Comparison of ENCODE assay signal across 17 cellular contexts in genomic region chr7:20112646-20113045, GRCh38.
"Had no signal": no experiment of that assay in that cellular context is flagged by ENCODE, and none has a peak within 500 bp of the region (broad histone marks: within the 10 kb centered on the region; RNA-seq: fewer than 3 reads in every experiment).

No MANE protein-coding gene starts in this region.

- H3K9me3 Mint-ChIP-seq: activated CD8-positive, alpha-beta T cell treated with anti-CD3 and anti-CD28 coated beads for 36 hours; neural crest cell; stimulated activated memory B cell treated with anti-CD40 and anti-IgM and Interleukin-4, amounts not matched to agents 10 μg/mL and 1 μg/mL and 100 μg/mL, for 72 hours had no signal

- H3K27me3 ChIP-seq: cardiac muscle cell, pancreas, tibial artery, uterus had no signal

- H3K27ac ChIP-seq: cardiac muscle cell, pancreas, tibial artery, WERI-Rb-1 had no signal

- H3K4me1 Mint-ChIP-seq: T-helper 17 cell had no signal

- H3K36me3 Mint-ChIP-seq: stimulated activated memory B cell treated with anti-CD40 and anti-IgM and Interleukin-4, amounts not matched to agents 10 μg/mL and 1 μg/mL and 100 μg/mL, for 72 hours had no signal

- H3K27ac Mint-ChIP-seq: activated CD8-positive, alpha-beta T cell treated with anti-CD3 and anti-CD28 coated beads for 36 hours; stimulated activated memory B cell treated with anti-CD40 and anti-IgM and Interleukin-4, amounts not matched to agents 10 μg/mL and 1 μg/mL and 100 μg/mL, for 72 hours; T-helper 17 cell had no signal

- H3K4me1 ChIP-seq: pancreas, uterus had no signal

- DNase-seq: activated CD4-positive, alpha-beta T cell treated with anti-CD3 and anti-CD28 coated beads for 48 hours; activated CD8-positive, alpha-beta T cell treated with anti-CD3 and anti-CD28 coated beads for 36 hours; activated effector memory CD4-positive, alpha-beta T cell treated with Interleukin-2 at 50 U/mL for 16 hours; activated naive CD4-positive, alpha-beta T cell treated with anti-CD3 and anti-CD28 coated beads, Interleukin-2, amount 50 U/mL, for 16 hours; activated T-cell treated with anti-CD3 and anti-CD28 coated beads, Interleukin-2, amount 50 U/mL, for 4 hours; dorsolateral prefrontal cortex; hypothalamus; kidney glomerular epithelial cell; pancreas; stimulated activated CD4-positive, alpha-beta T cell treated with anti-CD3 and anti-CD28 coated beads, Interleukin-2, amount 100 ng/mL, for 48 hours; T-helper 17 cell; tibial artery; uterus; WERI-Rb-1 had no signal

- H3K36me3 ChIP-seq: cardiac muscle cell, pancreas, tibial artery, uterus, WERI-Rb-1 had no signal

- H3K4me3 ChIP-seq: cardiac muscle cell, dorsolateral prefrontal cortex, pancreas, tibial artery, uterus had no signal

- H3K9me3 ChIP-seq: pancreas, tibial artery, uterus had no signal

- ATAC-seq: activated T-cell treated with anti-CD3 and anti-CD28 coated beads, Interleukin-2, amount 50 U/mL, for 4 hours had no signal

- H3K27me3 Mint-ChIP-seq: stimulated activated memory B cell treated with anti-CD40 and anti-IgM and Interleukin-4, amounts not matched to agents 10 μg/mL and 1 μg/mL and 100 μg/mL, for 72 hours; T-helper 17 cell had no signal

- H3K4me3 Mint-ChIP-seq: activated CD8-positive, alpha-beta T cell treated with anti-CD3 and anti-CD28 coated beads for 36 hours; activated T-cell treated with anti-CD3 and anti-CD28 coated beads, Interleukin-2, amount 50 U/mL, for 4 hours; neural crest cell; stimulated activated memory B cell treated with anti-CD40 and anti-IgM and Interleukin-4, amounts not matched to agents 10 μg/mL and 1 μg/mL and 100 μg/mL, for 72 hours; T-helper 17 cell had no signal
